In genomic region chrX:47218280-47218919, GRCh38 we compare ENCODE assay signal across 8 cellular contexts. TPM values are rescaled to one million over a fixed set of nuclear protein-coding genes. Genes with fewer than 3 reads are reported as not detected.
DNase-seq lines count a peak whose midpoint lies in the region; ATAC-seq and TF ChIP-seq lines count a peak whose summit lies in the region.

TSS of gene CDK16 (plus strand) at chrX:47218681. CDS start at chrX:47223558, 4,877 bp downstream.

- peaks cover 0 to 32% of the 10 kb centered on the region in 2 donors for H3K36me3 ChIP-seq in vagina

- no peaks in the 10 kb centered on the region for H3K27me3 ChIP-seq in vagina

- H3K27me3 Mint-ChIP-seq in T-helper 17 cell = no peaks in the 10 kb centered on the region

- peaks cover 41% of the 10 kb centered on the region for H3K4me1 Mint-ChIP-seq in T-helper 17 cell

- H3K4me1 ChIP-seq in vagina = peaks cover 34% of the 10 kb centered on the region

- H3K4me3 Mint-ChIP-seq in T-helper 17 cell = peak within 1 kb of the TSS; percentile 94

- H3K9me3 ChIP-seq in T-helper 17 cell (ENCODE audit: control insufficient read depth, low read length, poor library complexity, severe bottlenecking) (no peaks in the 10 kb centered on the region), vagina (no peaks in the 10 kb centered on the region)

- TF ChIP-seq CTCF in GM13977 (IDR thresholded peaks at IDR 0.05; ENCODE audit: extremely low read depth, insufficient read depth, missing control alignments) = no peak
- TF ChIP-seq CTCF in vagina (IDR thresholded peaks at IDR 0.05) = no peak

- peak within 1 kb of the TSS; percentile 71 to 93 for H3K4me3 ChIP-seq in vagina

- in situ Hi-C loops in GM13977 (cut with MboI; ENCODE audit: low pct_unique_long_range_greater_than_20kb, low sequenced_read_pairs, unreplicated experiment) = no loop called here

- peak in 1 of 2 donors; percentile 88 for TF ChIP-seq POLR2A in vagina (IDR thresholded peaks at IDR 0.05)

- peaks cover 4% of the 10 kb centered on the region for H3K36me3 Mint-ChIP-seq in T-helper 17 cell (ENCODE audit: low read depth)

- intact Hi-C loops in left ventricle myocardium superior (cut with micrococcal nuclease) (no loop called here), vagina (cut with DNase I) (no loop called here)

- peak; percentile 96 for DNase-seq in GM13977 (ENCODE audit: low spot score)
- peak; percentile 56 for DNase-seq in NCI-H1436 (lab: John Stamatoyannopoulos, UW)
- peak; percentile 53 to 62 (median 56) for DNase-seq in T-helper 17 cell
- peak in 55 of 56 donors; percentile 5 to 91 (median 69) for DNase-seq in amygdala (lab: John Stamatoyannopoulos, UW)
- DNase-seq in left ventricle myocardium superior = peak; percentile 83
- DNase-seq in putamen (ENCODE audit: low spot score) = peak; percentile 79
- DNase-seq in vagina (ENCODE audit: extremely low spot score in 2 of 2) = no peak

- peak within 1 kb of the TSS; percentile 97 for H3K27ac Mint-ChIP-seq in T-helper 17 cell

- ATAC-seq in HG02840 (IDR thresholded peaks at IDR 0.05; ENCODE audit: low FRiP score, unreplicated experiment) (peak; percentile 38), T-helper 17 cell (peak; percentile 35), left ventricle myocardium superior (peak; percentile 76)

- peak within 1 kb of the TSS; percentile 92 for H3K27ac ChIP-seq in vagina

RNA-seq across cellular contexts. Expression of gene CDK16, which starts in this region (rescaled TPM):
- 100 to 1,000 TPM; 123 to 145 TPM for total RNA-seq in T-helper 17 cell
- total RNA-seq in left ventricle myocardium superior = 155 TPM
- 73.9 TPM for total RNA-seq in vagina

Comparison
In these comparisons a context has a peak if more than half of its experiments do, and no peak if none do; other contexts are left out.
1. DNase-seq: peak in GM13977 (single experiment), NCI-H1436 (single experiment), T-helper 17 cell (3 of 3), amygdala (55 of 56), left ventricle myocardium superior (single experiment) and putamen (single experiment); none in vagina (0 of 2).
2. Peak in every context shown above with its lines, with median percentiles within 50 percentile points of each other: ATAC-seq.